ENCODE assay signal across 8 cellular contexts in the genomic region with DNA sequence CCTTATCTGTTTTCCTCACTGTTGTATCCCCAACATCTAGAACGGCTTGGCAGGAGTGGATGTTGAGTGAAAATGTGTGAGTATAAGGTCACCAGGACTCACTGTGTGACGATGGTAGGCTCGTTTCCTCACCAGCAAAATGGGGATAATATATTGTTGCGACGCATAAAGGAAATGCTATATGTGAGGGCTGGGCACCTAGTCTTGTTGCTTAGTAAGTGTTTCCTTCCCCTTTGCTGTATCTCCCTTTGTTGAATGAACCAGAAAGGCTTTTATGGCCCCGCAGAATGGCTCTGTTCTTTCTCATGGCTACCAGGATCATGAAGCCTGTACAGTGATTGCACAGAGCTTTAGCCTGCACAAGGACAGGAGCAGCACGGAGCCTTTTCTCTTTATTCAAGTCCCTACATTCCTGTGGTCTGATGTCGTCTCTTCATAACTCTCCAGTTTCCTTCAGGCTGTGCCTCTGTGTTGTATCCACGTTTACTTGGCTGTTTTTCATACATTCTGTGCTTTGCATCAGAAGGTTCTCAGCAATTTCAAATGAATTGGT. TPM values are rescaled to one million over a fixed set of nuclear protein-coding genes. Genes with fewer than 3 reads are reported as not detected.
DNase-seq lines count a peak whose midpoint lies in the region; ATAC-seq and TF ChIP-seq lines count a peak whose summit lies in the region.

No MANE protein-coding gene starts in this region.

- no peaks in the 10 kb centered on the region for H3K36me3 ChIP-seq in spleen

- DNase-seq in activated T-cell treated with anti-CD3 and anti-CD28 coated beads, Interleukin-2, amount 50 U/mL, for 24 hours = no peak
- DNase-seq in activated T-cell treated with anti-CD3 and anti-CD28 coated beads, Interleukin-2, amount 50 U/mL, for 48 hours = no peak
- DNase-seq in right cardiac atrium (no peak), spleen (no peak), GM10248 (ENCODE audit: extremely low spot score) (no peak), RWPE1 (ENCODE audit: low spot score) (no peak)

- ATAC-seq in right cardiac atrium = peak; percentile 21 to 62
- ATAC-seq in GM21825 (IDR thresholded peaks at IDR 0.05; ENCODE audit: unreplicated experiment) = no peak

- no peak for TF ChIP-seq CTCF in spleen (IDR thresholded peaks at IDR 0.05 in 8 of 11, conservative IDR thresholded peaks at IDR 0.05 in 3 of 11)
- TF ChIP-seq CTCF in GM10248 (IDR thresholded peaks at IDR 0.05; ENCODE audit: control extremely low read depth, extremely low read depth, low read depth, missing control alignments) = no peak
- TF ChIP-seq CTCF in RWPE1 (conservative IDR thresholded peaks at IDR 0.05; ENCODE audit: low read depth) = no peak

- H3K4me1 ChIP-seq in right cardiac atrium (ENCODE audit: control insufficient read depth, insufficient read depth, low read length) (peaks cover 22% of the 10 kb centered on the region), spleen (peaks cover 24 to 100% (median 70%) of the 10 kb centered on the region in 6 donors)

- CTCF ChIA-PET in GM10248 (lab: Yijun Ruan, JAX) (no interaction called here), RWPE1 (lab: Yijun Ruan, JAX) (no interaction called here)

- H3K27me3 ChIP-seq in right cardiac atrium (ENCODE audit: control insufficient read depth, insufficient read depth) (no peaks in the 10 kb centered on the region), spleen (replicated peaks in 1 of 7) (no peaks in the 10 kb centered on the region)

- peak overlapping the region; percentile 86 for H3K27ac Mint-ChIP-seq in activated T-cell treated with anti-CD3 and anti-CD28 coated beads, Interleukin-2, amount 50 U/mL, for 24 hours
- peak overlapping the region; percentile 94 for H3K27ac Mint-ChIP-seq in activated naive CD8-positive, alpha-beta T cell

- H3K27me3 Mint-ChIP-seq in activated T-cell treated with anti-CD3 and anti-CD28 coated beads, Interleukin-2, amount 50 U/mL, for 24 hours = no peaks in the 10 kb centered on the region
- no peaks in the 10 kb centered on the region for H3K27me3 Mint-ChIP-seq in activated naive CD8-positive, alpha-beta T cell

- H3K4me3 ChIP-seq in right cardiac atrium (ENCODE audit: low read length) (no peak overlapping the region), spleen (peak overlapping the region in 1 of 8 donors; percentile 39)

- H3K9me3 ChIP-seq in right cardiac atrium (ENCODE audit: control insufficient read depth, low read length) (no peaks in the 10 kb centered on the region), spleen (no peaks in the 10 kb centered on the region)

- peaks cover 71% of the 10 kb centered on the region for H3K4me1 Mint-ChIP-seq in activated T-cell treated with anti-CD3 and anti-CD28 coated beads, Interleukin-2, amount 50 U/mL, for 24 hours (ENCODE audit: low read depth)
- peaks cover 74% of the 10 kb centered on the region for H3K4me1 Mint-ChIP-seq in activated naive CD8-positive, alpha-beta T cell (ENCODE audit: low read depth)

- H3K36me3 Mint-ChIP-seq in activated T-cell treated with anti-CD3 and anti-CD28 coated beads, Interleukin-2, amount 50 U/mL, for 24 hours (ENCODE audit: low read depth) = peaks cover 18% of the 10 kb centered on the region
- H3K36me3 Mint-ChIP-seq in activated naive CD8-positive, alpha-beta T cell = peaks cover 6% of the 10 kb centered on the region

- 15% methylated on average over 9 of the region's 9 CpGs for WGBS in right cardiac atrium
- 10 to 18% (median 12%) methylated on average over 9 of the region's 9 CpGs for WGBS in spleen, 5 donors

- POLR2A ChIA-PET in GM10248 (lab: Yijun Ruan, JAX) (no interaction called here), RWPE1 (lab: Yijun Ruan, JAX; ENCODE audit: low non-redundant PET) (no interaction called here)

- intact Hi-C loops in right cardiac atrium (cut with DNase I) = no loop called here
- intact Hi-C loops in spleen (cut with DNase I; ENCODE audit: low total_unique reads) = no loop called here

- TF ChIP-seq POLR2A in spleen (IDR thresholded peaks at IDR 0.05) = no peak

- peak overlapping the region; percentile 61 for H3K4me3 Mint-ChIP-seq in activated T-cell treated with anti-CD3 and anti-CD28 coated beads, Interleukin-2, amount 50 U/mL, for 24 hours
- peak overlapping the region; percentile 77 for H3K4me3 Mint-ChIP-seq in activated naive CD8-positive, alpha-beta T cell

- peak overlapping the region; percentile 86 for H3K27ac ChIP-seq in right cardiac atrium (ENCODE audit: low read length)
- H3K27ac ChIP-seq in spleen = peak overlapping the region; percentile 36 to 78 (median 68)
- no peak overlapping the region for H3K27ac ChIP-seq in RWPE1

- no peaks in the 10 kb centered on the region for H3K9me3 Mint-ChIP-seq in activated T-cell treated with anti-CD3 and anti-CD28 coated beads, Interleukin-2, amount 50 U/mL, for 24 hours
- H3K9me3 Mint-ChIP-seq in activated naive CD8-positive, alpha-beta T cell (ENCODE audit: low read depth) = no peaks in the 10 kb centered on the region

RNA-seq across cellular contexts. Expression of a gene that starts 5.4 kb away (rescaled TPM):
- 10 to 100 TPM; 38.1 to 50.6 (median 39.8) TPM for total RNA-seq in right cardiac atrium
- polyA plus RNA-seq in right cardiac atrium = 14.4 TPM
- 100 to 1,000 TPM in 4 of 7 donors, 10 to 100 TPM in 3; 85.1 to 221 (median 103) TPM for total RNA-seq in spleen
- polyA plus RNA-seq in spleen = 10 to 100 TPM in 1 of 3 donors, 1 to 10 TPM in 2; 1.2 to 17.7 (median 1.7) TPM
